Comparison of ENCODE assay signal across 1 cellular context in the genomic region with DNA sequence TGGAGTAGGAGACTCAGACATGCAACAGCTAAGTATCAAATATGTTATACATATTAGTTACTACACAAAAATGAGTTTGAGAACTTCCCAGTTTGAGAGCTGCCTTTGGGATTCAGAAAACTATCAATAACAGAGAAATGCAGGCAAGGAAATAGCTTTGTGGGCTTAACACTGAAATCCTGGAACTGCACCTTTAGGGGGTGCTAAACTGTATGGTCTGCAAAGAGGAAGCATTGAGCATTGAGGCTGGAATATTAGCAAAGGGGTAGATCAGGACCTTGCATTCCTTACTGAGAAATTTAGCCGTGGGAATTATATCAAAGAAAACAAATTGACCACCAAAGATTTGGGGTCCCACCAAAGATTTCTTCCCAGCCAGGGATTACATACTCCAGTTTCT.
TF ChIP-seq lines count a peak whose summit lies in the region.

No MANE protein-coding gene starts in this region.

TF ChIP-seq in SK-N-SH, 30 proteins besides CTCF, POLR2A, EP300 and RAD21 (continued from another document):
- TF ChIP-seq, protein P1, sequence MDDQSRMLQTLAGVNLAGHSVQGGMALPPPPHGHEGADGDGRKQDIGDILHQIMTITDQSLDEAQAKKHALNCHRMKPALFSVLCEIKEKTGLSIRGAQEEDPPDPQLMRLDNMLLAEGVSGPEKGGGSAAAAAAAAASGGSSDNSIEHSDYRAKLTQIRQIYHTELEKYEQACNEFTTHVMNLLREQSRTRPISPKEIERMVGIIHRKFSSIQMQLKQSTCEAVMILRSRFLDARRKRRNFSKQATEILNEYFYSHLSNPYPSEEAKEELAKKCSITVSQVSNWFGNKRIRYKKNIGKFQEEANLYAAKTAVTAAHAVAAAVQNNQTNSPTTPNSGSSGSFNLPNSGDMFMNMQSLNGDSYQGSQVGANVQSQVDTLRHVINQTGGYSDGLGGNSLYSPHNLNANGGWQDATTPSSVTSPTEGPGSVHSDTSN (IDR thresholded peaks at IDR 0.05): no peak
TF ChIP-seq in SK-N-SH: peak in this region for 0.
